In genomic region chr2:209423562-209424541, GRCh38 we compare ENCODE assay signal across 8 cellular contexts. TPM values are rescaled to one million over a fixed set of nuclear protein-coding genes. Genes with fewer than 3 reads are reported as not detected.
DNase-seq lines count a peak whose midpoint lies in the region; ATAC-seq, FAIRE-seq and TF ChIP-seq lines count a peak whose summit lies in the region.

TSS of gene MAP2 (plus strand) at chr2:209424047. CDS start at chr2:209653171, 229,124 bp downstream.

- no peak within 1 kb of the TSS for H3K27ac Mint-ChIP-seq in activated CD4-positive, alpha-beta T cell treated with anti-CD3 and anti-CD28 coated beads, Interleukin-2, amount 10 ng/mL, durations not matched to agents 7 days and 5 days
- no peak within 1 kb of the TSS for H3K27ac Mint-ChIP-seq in dendritic cell treated with granulocyte-macrophage colony-stimulating factor and Interleukin-4, amounts not matched to agents 40 ng/mL and 50 ng/mL, for 4 days

- peaks cover 39% of the 10 kb centered on the region for H3K27me3 Mint-ChIP-seq in activated CD4-positive, alpha-beta T cell treated with anti-CD3 and anti-CD28 coated beads, Interleukin-2, amount 10 ng/mL, durations not matched to agents 7 days and 5 days
- H3K27me3 Mint-ChIP-seq in dendritic cell treated with granulocyte-macrophage colony-stimulating factor and Interleukin-4, amounts not matched to agents 40 ng/mL and 50 ng/mL, for 4 days: peaks cover 45% of the 10 kb centered on the region

- peak within 1 kb of the TSS; percentile 29 to 63 (median 41); a peak in 5 of 6 replicates for H3K4me3 ChIP-seq in HepG2 (replicated peaks in 1 of 3; ENCODE audit: insufficient read depth in 1 of 3, low read depth in 2 of 3, low read length in 3 of 3)

- H3K4me2 ChIP-seq in HepG2 (ENCODE audit: low read depth, low read length): peak within 1 kb of the TSS; percentile 75

- H3K27ac ChIP-seq in HepG2 (ENCODE audit: extremely low read length, insufficient read depth, low read length): no peak within 1 kb of the TSS

- no peaks in the 10 kb centered on the region for H3K36me3 ChIP-seq in HepG2 (replicated peaks in 1 of 2; ENCODE audit: control insufficient read depth in 1 of 2, insufficient read depth in 2 of 2, low read length in 2 of 2)

- no peak for FAIRE-seq in HepG2 (lab: Jason Lieb, UNC)

- POLR2A ChIA-PET in activated CD4-positive, alpha-beta T cell treated with anti-CD3 and anti-CD28 coated beads, Interleukin-2, amount 10 ng/mL, durations not matched to agents 7 days and 5 days (lab: Charles Lee): no interaction called here
- POLR2A ChIA-PET in HepG2 (lab: Yijun Ruan, JAX): no interaction called here

- peak within 1 kb of the TSS; percentile 8 for H2AFZ ChIP-seq in HepG2 (ENCODE audit: low read length)

- H3K79me2 ChIP-seq in HepG2 (ENCODE audit: insufficient read depth, low read length): no peaks in the 10 kb centered on the region

- H3K27me3 ChIP-seq in HepG2 (ENCODE audit: control insufficient read depth in 1 of 2, insufficient read depth in 2 of 2, low read length in 2 of 2): peaks cover 0 to 5% of the 10 kb centered on the region in 2 experiments; a peak in 2 of 5 replicates

- H3K9me3 ChIP-seq in HepG2 (ENCODE audit: low read length): no peaks in the 10 kb centered on the region

- intact Hi-C loops in dendritic cell treated with granulocyte-macrophage colony-stimulating factor and Interleukin-4, amounts not matched to agents 40 ng/mL and 50 ng/mL, for 4 days (cut with micrococcal nuclease): loop anchor here (1.0 kb wide), 1 partner anchor 90 kb away; no protein-coding TSS in a partner anchor
- intact Hi-C loops in HepG2 (cut with micrococcal nuclease; ENCODE audit: unreplicated experiment): loop anchor here (1.0 to 2.0 kb wide), 3 partner anchors 90 to 1029 kb away; no protein-coding TSS in a partner anchor

- no peaks in the 10 kb centered on the region for H4K20me1 ChIP-seq in HepG2 (ENCODE audit: insufficient read depth, low read length)

- H3K4me1 ChIP-seq in HepG2 (ENCODE audit: insufficient read depth, low read length): peaks cover 11% of the 10 kb centered on the region

- BruUV-seq in HepG2 (replicated peaks; lab: Mats Ljungman, UMichigan): no TSS peak

- TF ChIP-seq POLR2A in HepG2 (IDR thresholded peaks at IDR 0.05; ENCODE audit: insufficient read depth in 1 of 2, low read depth in 2 of 2, low read length in 2 of 2): no peak

- TF ChIP-seq EP300 in HepG2 (IDR thresholded peaks at IDR 0.05; ENCODE audit: low read depth in 2 of 2, low read length in 2 of 2) (peak in 1 of 2 experiments; percentile 22; a peak in 1 of 4 replicates), HepG2 (CRISPR knock-in tag; IDR thresholded peaks at IDR 0.05; ENCODE audit: borderline replicate concordance) (no peak)

- peak within 1 kb of the TSS; percentile 67 for H3K4me3 Mint-ChIP-seq in activated CD4-positive, alpha-beta T cell treated with anti-CD3 and anti-CD28 coated beads, Interleukin-2, amount 10 ng/mL, durations not matched to agents 7 days and 5 days
- peak within 1 kb of the TSS; percentile 60 for H3K4me3 Mint-ChIP-seq in dendritic cell treated with granulocyte-macrophage colony-stimulating factor and Interleukin-4, amounts not matched to agents 40 ng/mL and 50 ng/mL, for 4 days

- no peaks in the 10 kb centered on the region for H3K36me3 Mint-ChIP-seq in activated CD4-positive, alpha-beta T cell treated with anti-CD3 and anti-CD28 coated beads, Interleukin-2, amount 10 ng/mL, durations not matched to agents 7 days and 5 days (ENCODE audit: low read depth)
- H3K36me3 Mint-ChIP-seq in dendritic cell treated with granulocyte-macrophage colony-stimulating factor and Interleukin-4, amounts not matched to agents 40 ng/mL and 50 ng/mL, for 4 days (ENCODE audit: low read depth): no peaks in the 10 kb centered on the region

- ATAC-seq in HG03432 (IDR thresholded peaks at IDR 0.05; ENCODE audit: unreplicated experiment) (peak; percentile 99), HepG2 (peak; percentile 99)

- WGBS in HepG2 (ENCODE audit: low lambda C conversion rate): 8% methylated on average over 49 of the region's 80 CpGs

- peak; percentile 36 to 58 for DNase-seq in AML-193 (lab: John Stamatoyannopoulos, UW)
- peak; percentile 31 for DNase-seq in GM19240 (ENCODE audit: insufficient read length, low spot score)
- DNase-seq in NCI-H446 (lab: John Stamatoyannopoulos, UW): peak; percentile 43 to 94
- peak; percentile 58 for DNase-seq in activated CD4-positive, alpha-beta T cell treated with anti-CD3 and anti-CD28 coated beads, Interleukin-2, amount 10 ng/mL, durations not matched to agents 7 days and 5 days
- peak; percentile 61 for DNase-seq in HepG2 (ENCODE audit: low spot score)
- DNase-seq in stimulated activated CD4-positive, alpha-beta T cell treated with anti-CD3 and anti-CD28 coated beads, Interleukin-2, amount 100 ng/mL, for 4 hours (ENCODE audit: low read depth): peak; percentile 41

- TF ChIP-seq CTCF in HepG2 (CRISPR knock-in tag; IDR thresholded peaks at IDR 0.05): peak; percentile 81

- H3K9ac ChIP-seq in HepG2 (ENCODE audit: insufficient read depth, low read depth, low read length): peak within 1 kb of the TSS; percentile 26; the same call in 1 of the 2 replicates

- peaks cover 14% of the 10 kb centered on the region for H3K4me1 Mint-ChIP-seq in activated CD4-positive, alpha-beta T cell treated with anti-CD3 and anti-CD28 coated beads, Interleukin-2, amount 10 ng/mL, durations not matched to agents 7 days and 5 days
- H3K4me1 Mint-ChIP-seq in dendritic cell treated with granulocyte-macrophage colony-stimulating factor and Interleukin-4, amounts not matched to agents 40 ng/mL and 50 ng/mL, for 4 days (ENCODE audit: low read depth): peaks cover 9% of the 10 kb centered on the region

- no peaks in the 10 kb centered on the region for H3K9me3 Mint-ChIP-seq in activated CD4-positive, alpha-beta T cell treated with anti-CD3 and anti-CD28 coated beads, Interleukin-2, amount 10 ng/mL, durations not matched to agents 7 days and 5 days
- no peaks in the 10 kb centered on the region for H3K9me3 Mint-ChIP-seq in dendritic cell treated with granulocyte-macrophage colony-stimulating factor and Interleukin-4, amounts not matched to agents 40 ng/mL and 50 ng/mL, for 4 days

- TF ChIP-seq RAD21 in HepG2 (CRISPR knock-in tag; IDR thresholded peaks at IDR 0.05): peak; percentile 94

- CTCF ChIA-PET in activated CD4-positive, alpha-beta T cell treated with anti-CD3 and anti-CD28 coated beads, Interleukin-2, amount 10 ng/mL, durations not matched to agents 7 days and 5 days (lab: Charles Lee): interaction anchor here (0.6 kb wide), 1 partner anchor 943 kb away, joined by 3 read pairs; no protein-coding TSS in a partner anchor
- CTCF ChIA-PET in HepG2 (lab: Yijun Ruan, JAX; ENCODE audit: low intra/inter-chr PET ratio, low total read pairs): interaction anchor here (1.1 to 2.7 kb wide), 5 partner anchors 85 to 1029 kb away, joined by 3 to 29 read pairs (median 4); no protein-coding TSS in a partner anchor

- in situ Hi-C loops in HepG2 (cut with HindIII; ENCODE audit: extremely low pct_ligation_motif_present, low pct_unique_long_range_greater_than_20kb): loop anchor here (10.0 kb wide), 1 partner anchor 1019 kb away; the partner anchor contains the start of gene PTH2R

TF ChIP-seq in HepG2, 621 proteins besides CTCF, POLR2A, EP300 and RAD21 (continues in another document):
- TF ChIP-seq THAP11 (CRISPR knock-in tag; IDR thresholded peaks at IDR 0.05): peak; percentile 31; the same call in 1 of the 2 replicates
- TF ChIP-seq ZNF468 (CRISPR knock-in tag; IDR thresholded peaks at IDR 0.05): no peak
- TF ChIP-seq ZNF512 (CRISPR knock-in tag; IDR thresholded peaks at IDR 0.05): no peak
- no peak for TF ChIP-seq MIXL1 (CRISPR knock-in tag; IDR thresholded peaks at IDR 0.05)
- peak; percentile 68 for TF ChIP-seq RBM39 (IDR thresholded peaks at IDR 0.05; ENCODE audit: low read depth, low read length, poor library complexity, severe bottlenecking)

RNA-seq across cellular contexts. Expression of gene MAP2, which starts in this region (rescaled TPM):
- under 1 TPM in 1 of 2 experiments, not detected in 1; 0.12 TPM for total RNA-seq in activated CD4-positive, alpha-beta T cell treated with anti-CD3 and anti-CD28 coated beads, Interleukin-2, amount 10 ng/mL, durations not matched to agents 7 days and 5 days
- total RNA-seq in HepG2 (2016; rRNA removed; fragmentation: Illumina TruSeq; extraction: Trizol): not detected in 2 replicates
- total RNA-seq in HepG2 (2016; cell fraction: cytosol; rRNA removed; fragmentation: Illumina TruSeq; extraction: Trizol; ENCODE audit: low read depth): not detected in 2 replicates
- total RNA-seq in HepG2 (2016; cell fraction: insoluble cytoplasmic fraction; rRNA removed; fragmentation: Illumina TruSeq; extraction: Trizol): not detected in 2 replicates
- not detected in 2 replicates for total RNA-seq in HepG2 (2016; cell fraction: membrane; rRNA removed; fragmentation: Illumina TruSeq; extraction: Trizol)
- total RNA-seq in HepG2 (2016; cell fraction: nucleus; rRNA removed; fragmentation: Illumina TruSeq; extraction: Trizol): not detected in 2 replicates
- polyA plus RNA-seq in HepG2 (2011; rRNA removed): 0.08 TPM in 1 of 2 replicates, not detected in the other
- polyA plus RNA-seq in HepG2 (2011; cell fraction: cytosol; rRNA removed): not detected in 2 replicates
- not detected in 2 replicates for polyA plus RNA-seq in HepG2 (2011; cell fraction: nucleus; rRNA removed)
- polyA plus RNA-seq in HepG2 (2012): 0.09 TPM in 1 of 2 replicates, not detected in the other
- not detected in 2 replicates for polyA plus RNA-seq in HepG2 (2016; cell fraction: cytosol; fragmentation: Illumina TruSeq; extraction: Trizol; ENCODE audit: low read depth)
- polyA plus RNA-seq in HepG2 (2016; cell fraction: insoluble cytoplasmic fraction; fragmentation: Illumina TruSeq; extraction: Trizol; ENCODE audit: low read depth): 0.22 TPM in 1 of 2 replicates, not detected in the other
- not detected in 2 replicates for polyA plus RNA-seq in HepG2 (2016; cell fraction: membrane; fragmentation: Illumina TruSeq; extraction: Trizol; ENCODE audit: low read depth)
- polyA plus RNA-seq in HepG2 (2016; cell fraction: nucleus; fragmentation: Illumina TruSeq; extraction: Trizol; ENCODE audit: insufficient read depth, low read depth): not detected in 2 replicates
- 2.0 TPM in 1 of 2 replicates, not detected in the other for polyA minus RNA-seq in HepG2 (2011; rRNA and poly(A)+ RNA removed; ENCODE audit: low replicate concordance)
- not detected in 2 replicates for polyA minus RNA-seq in HepG2 (2011; cell fraction: cytosol; rRNA and poly(A)+ RNA removed)
- polyA minus RNA-seq in HepG2 (2011; cell fraction: nucleus; rRNA and poly(A)+ RNA removed): not detected in 2 replicates

Comparison
In these comparisons a context has a peak if more than half of its experiments do, and no peak if none do; other contexts are left out.
1. Peak in DNase-seq in activated CD4-positive, alpha-beta T cell treated with anti-CD3 and anti-CD28 coated beads, Interleukin-2, amount 10 ng/mL, durations not matched to agents 7 days and 5 days; RNA of the gene not detected or under 1 TPM.